Comparison of ENCODE assay signal across 8 cellular contexts in the genomic region with DNA sequence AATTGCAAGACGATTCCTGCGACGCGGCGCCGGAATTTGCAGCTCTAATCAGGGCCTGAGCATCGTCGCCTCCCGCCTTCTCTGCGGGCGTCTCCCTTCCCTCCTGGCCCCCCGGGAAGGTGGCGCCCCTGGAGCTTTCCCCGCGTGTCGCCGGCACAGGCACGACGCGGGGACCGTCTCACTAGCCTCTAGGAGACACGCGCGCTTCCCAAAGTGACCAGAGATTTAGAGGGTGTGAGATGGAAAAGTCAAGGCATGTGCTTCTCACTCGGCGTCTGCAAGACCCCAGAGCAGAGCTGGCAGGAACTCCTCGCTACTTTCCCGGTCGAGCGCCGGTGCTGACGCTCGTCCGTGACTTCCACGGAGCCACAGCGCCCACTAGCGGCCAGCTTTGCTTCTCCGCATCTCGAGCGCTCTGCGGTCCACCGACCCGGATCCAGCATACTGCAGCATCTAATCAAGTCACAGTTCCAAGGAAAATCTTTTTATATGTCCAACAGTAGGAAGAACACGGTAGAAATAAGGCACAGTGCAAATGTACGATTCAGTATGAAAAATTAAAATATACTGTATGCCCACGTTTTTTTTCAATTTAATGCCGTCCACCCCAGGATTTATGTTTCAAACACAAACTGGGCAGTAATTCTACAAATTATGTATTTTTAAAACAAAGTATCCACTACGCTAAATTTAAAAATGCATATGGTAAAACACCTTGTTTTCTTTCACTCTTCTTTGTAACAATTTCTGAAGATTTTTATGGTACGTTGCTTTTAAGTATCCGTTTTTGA. TPM values are rescaled to one million over a fixed set of nuclear protein-coding genes. Genes with fewer than 3 reads are reported as not detected.
DNase-seq lines count a peak whose midpoint lies in the region; ATAC-seq and TF ChIP-seq lines count a peak whose summit lies in the region.

No MANE protein-coding gene starts in this region.

- no peak for TF ChIP-seq POLR2A in spleen (IDR thresholded peaks at IDR 0.05)

- WGBS in mammary epithelial cell (ENCODE audit: low coverage, missing lambda C conversion rate): 10% methylated on average over 28 of the region's 50 CpGs
- 4 to 9% (median 5%) methylated on average over 23 to 50 of the region's 50 CpGs for WGBS in spleen, 5 donors

- BruUV-seq in mammary epithelial cell (replicated peaks; lab: Mats Ljungman, UMichigan): no TSS peak

- ATAC-seq in HG02973 (IDR thresholded peaks at IDR 0.05; ENCODE audit: unreplicated experiment): peak; percentile 35

- H3K27me3 ChIP-seq in mammary epithelial cell (ENCODE audit: insufficient read depth, low read length) (no peaks in the 10 kb centered on the region), spleen (replicated peaks in 1 of 7) (peaks cover 0 to 40% (median 25%) of the 10 kb centered on the region in 7 donors)

- H3K79me2 ChIP-seq in mammary epithelial cell (ENCODE audit: insufficient read depth, low read length): peaks cover 46% of the 10 kb centered on the region

- H4K20me1 ChIP-seq in mammary epithelial cell (ENCODE audit: insufficient read depth, low read length): no peaks in the 10 kb centered on the region

- peak; percentile 94 for TF ChIP-seq CTCF in WI38 (IDR thresholded peaks at IDR 0.05; ENCODE audit: low read depth, low read length)
- TF ChIP-seq CTCF in mammary epithelial cell (conservative IDR thresholded peaks at IDR 0.05 in 1 of 2, IDR thresholded peaks at IDR 0.05 in 1 of 2; ENCODE audit: extremely low read depth in 1 of 2, insufficient read depth in 1 of 2, low read depth in 1 of 2, low read length in 2 of 2): peak; percentile 93 to 99
- TF ChIP-seq CTCF in spleen (IDR thresholded peaks at IDR 0.05 in 8 of 11, conservative IDR thresholded peaks at IDR 0.05 in 3 of 11): peak; percentile 81 to 97 (median 92)

- H3K4me3 ChIP-seq in WI38 (ENCODE audit: low read depth, low read length) (peak overlapping the region; percentile 76), mammary epithelial cell (replicated peaks in 1 of 3; ENCODE audit: insufficient read depth in 1 of 3, low read depth in 2 of 3, low read length in 3 of 3) (peak overlapping the region; percentile 61 to 65 (median 63)), spleen (peak overlapping the region; percentile 64 to 96 (median 86))

- peak overlapping the region; percentile 99 for H3K4me2 ChIP-seq in mammary epithelial cell (ENCODE audit: insufficient read depth, low read depth, low read length)

- H3K9me3 ChIP-seq in mammary epithelial cell (replicated peaks; ENCODE audit: insufficient read depth, low read length): no peaks in the 10 kb centered on the region
- no peaks in the 10 kb centered on the region for H3K9me3 ChIP-seq in spleen

- H3K4me1 ChIP-seq in mammary epithelial cell (ENCODE audit: insufficient read depth, low read length) (peaks cover 11% of the 10 kb centered on the region), spleen (peaks cover 14 to 48% (median 37%) of the 10 kb centered on the region in 6 donors)

- CTCF ChIA-PET in mammary epithelial cell (lab: Charles Lee; ENCODE audit: low non-redundant PET): interaction anchor here (0.5 to 1.9 kb wide), 4 partner anchors 23 to 723 kb away, joined by 3 to 6 read pairs (median 4); no protein-coding TSS in a partner anchor

- H3K9ac ChIP-seq in mammary epithelial cell (ENCODE audit: insufficient read depth, low read length): peak overlapping the region; percentile 57

- H3K27ac ChIP-seq in mammary epithelial cell (ENCODE audit: insufficient read depth, low read depth, low read length): peak overlapping the region; percentile 45
- H3K27ac ChIP-seq in spleen: peak overlapping the region in 7 of 8 donors; percentile 16 to 79 (median 73)

- dilution Hi-C loops in mammary epithelial cell (cut with HindIII; ENCODE audit: low sequenced_read_pairs): no loop called here

- H3K36me3 ChIP-seq in mammary epithelial cell (ENCODE audit: insufficient read depth, low read length) (peaks cover 7% of the 10 kb centered on the region), spleen (peaks cover 0 to 13% (median 2%) of the 10 kb centered on the region in 6 donors)

- intact Hi-C loops in mammary epithelial cell (cut with micrococcal nuclease): loop anchor here (1.0 to 10.0 kb wide), 6 partner anchors 84 to 1965 kb away; no protein-coding TSS in a partner anchor
- intact Hi-C loops in spleen (cut with DNase I; ENCODE audit: low total_unique reads): no loop called here

- H2AFZ ChIP-seq in mammary epithelial cell (ENCODE audit: low read depth, low read length): peak overlapping the region; percentile 76

- in situ Hi-C loops in mammary epithelial cell (cut with MboI; ENCODE audit: low sequenced_read_pairs in 2 of 2): loop anchor here (10.0 to 25.0 kb wide), 5 partner anchors 722 to 1974 kb away; no protein-coding TSS in a partner anchor

- DNase-seq in NCI-H524 (lab: John Stamatoyannopoulos, UW): peak; percentile 64 to 85
- DNase-seq in NCI-H524 treated with DMSO at 0.1 percent for 48 hours (lab: John Stamatoyannopoulos, UW): no peak
- DNase-seq in NCI-H2107 treated with DMSO at 0.1 percent for 48 hours (lab: John Stamatoyannopoulos, UW; ENCODE audit: unreplicated experiment): peak; percentile 43
- peak; percentile 73 for DNase-seq in mammary epithelial cell
- DNase-seq in inferior parietal cortex (ENCODE audit: extremely low spot score): peak; percentile 96
- peak; percentile 98 for DNase-seq in spleen

RNA-seq across cellular contexts. Expression of gene EFNB2, which starts 1.0 kb away (rescaled TPM):
- total RNA-seq in mammary epithelial cell (10 to 100 TPM; 37.1 to 51.8 TPM), spleen (10 to 100 TPM; 12.4 to 22.9 (median 17.6) TPM)
- polyA plus RNA-seq in mammary epithelial cell (32.5 TPM), spleen (1 to 10 TPM; 2.9 to 7.1 (median 6.8) TPM)
- polyA minus RNA-seq in mammary epithelial cell: 50.8 TPM

RNA-seq across cellular contexts. Expression of gene ARGLU1, which starts 31.5 kb away (rescaled TPM):
- total RNA-seq in mammary epithelial cell (10 to 100 TPM; 37.8 to 84.0 TPM), spleen (100 to 1,000 TPM in 6 of 7 donors, 10 to 100 TPM in 1; 99.5 to 204 (median 128) TPM)
- polyA plus RNA-seq in mammary epithelial cell (21.3 TPM), spleen (100 to 1,000 TPM; 123 to 190 (median 141) TPM)
- polyA minus RNA-seq in mammary epithelial cell: 2.6 TPM
